ENCODE assay signal across 1 cellular context in genomic region chr6:126015869-126016268, GRCh38.
TF ChIP-seq lines count a peak whose summit lies in the region.

No MANE protein-coding gene starts in this region.

TF ChIP-seq in HepG2, 621 proteins besides CTCF, POLR2A, EP300 and RAD21:
- peak; percentile 2; the same call in 1 of the 2 replicates for TF ChIP-seq ATF7 (IDR thresholded peaks at IDR 0.05)
- TF ChIP-seq ATF7 (CRISPR knock-in tag; IDR thresholded peaks at IDR 0.05) = no peak
- no peak for TF ChIP-seq KDM2A (CRISPR knock-in tag; IDR thresholded peaks at IDR 0.05; ENCODE audit: borderline replicate concordance, low read depth)
TF ChIP-seq in HepG2: peak in this region for 1.
